In genomic region chr5:33604503-33604902, GRCh38 we compare ENCODE assay signal across 8 cellular contexts.
"Had no signal": no experiment of that assay in that cellular context is flagged by ENCODE, and none has a peak within 500 bp of the region (broad histone marks: within the 10 kb centered on the region; RNA-seq: fewer than 3 reads in every experiment).

No MANE protein-coding gene starts in this region.

- FAIRE-seq: G401.6, GM12878, GM12891, GM12892, GM18507, GM19239 had no signal

- H3K4me3 ChIP-seq: GM12878 had no signal

- DNase-seq: GDM1, GF-D8 had no signal

- ATAC-seq: GM12878 had no signal
